ENCODE assay signal across 8 cellular contexts in the genomic region with DNA sequence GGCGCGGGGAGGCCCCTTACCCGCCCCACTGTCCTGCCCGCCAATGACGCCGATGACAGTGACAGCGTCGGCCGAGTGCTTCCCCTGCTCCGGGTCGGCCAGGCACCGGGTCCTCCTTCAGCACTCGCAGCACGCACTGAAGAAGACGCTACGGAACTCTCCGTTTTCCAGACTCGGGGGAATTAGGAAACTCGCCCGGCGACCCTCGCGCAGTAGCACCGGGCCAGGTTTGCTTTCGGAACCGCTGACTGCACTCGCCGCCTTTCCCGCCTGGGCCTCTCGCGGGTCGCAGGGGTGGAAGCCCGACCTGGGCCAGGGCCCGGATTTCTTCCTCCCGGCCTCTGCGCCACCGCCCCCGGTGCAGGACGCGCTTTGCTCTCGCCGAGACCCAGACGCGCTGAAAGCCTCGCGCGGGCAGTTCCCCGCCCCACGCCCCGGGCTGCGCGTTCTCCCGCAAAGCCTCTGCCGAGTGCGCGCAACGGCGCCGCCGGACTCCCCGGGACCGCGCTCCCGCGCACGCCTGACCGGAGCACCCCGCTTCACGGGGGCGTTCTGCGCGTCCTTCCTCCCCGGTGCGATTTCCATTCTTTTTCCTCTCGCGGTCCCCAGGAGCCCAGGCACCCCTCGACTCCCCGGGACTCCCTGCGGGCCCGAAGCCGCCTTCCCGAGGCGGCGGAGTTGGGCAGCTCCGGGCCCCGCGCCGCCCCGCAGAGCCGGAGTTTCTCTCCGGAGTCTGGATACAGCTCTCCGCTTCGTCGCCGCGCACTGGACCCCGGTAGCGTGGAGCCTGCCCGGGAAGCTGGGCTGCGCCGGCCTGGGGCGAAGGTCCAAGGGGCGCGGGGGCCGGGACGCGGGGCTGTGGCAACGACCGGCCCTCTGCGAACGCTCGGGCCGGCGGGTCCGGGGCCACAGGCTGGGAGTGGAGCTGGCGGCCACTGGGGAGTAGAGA. TPM values are rescaled to one million over a fixed set of nuclear protein-coding genes. Genes with fewer than 3 reads are reported as not detected.
DNase-seq lines count a peak whose midpoint lies in the region; ATAC-seq and TF ChIP-seq lines count a peak whose summit lies in the region.
"Not testable (repeated sequence)": the region's sequence is repeated elsewhere in the genome, so short reads cannot be mapped to it uniquely, and the experiment has no call there.

No MANE protein-coding gene starts in this region.

- 0 to 1% (median 1%) methylated on average over 19 to 116 of the region's 116 CpGs for WGBS in adrenal gland, 4 donors
- WGBS in mesenchymal stem cell = 0% methylated on average over 13 of the region's 116 CpGs
- under 1% methylated on average over 38 of the region's 116 CpGs for WGBS in smooth muscle cell (ENCODE audit: low lambda C conversion rate)

- ATAC-seq in GM19372 (IDR thresholded peaks at IDR 0.05; ENCODE audit: low read depth, unreplicated experiment) = peak; percentile 84
- ATAC-seq in HG03097 (IDR thresholded peaks at IDR 0.05; ENCODE audit: low FRiP score, unreplicated experiment) = peak; percentile 62

- not testable (repeated sequence) for H3F3A ChIP-seq in smooth muscle cell (ENCODE audit: low read depth)

- peak overlapping the region; percentile 79 for H3K4me2 ChIP-seq in mesenchymal stem cell (ENCODE audit: low read length, poor library complexity, severe bottlenecking)
- peak overlapping the region; percentile 86 for H3K4me2 ChIP-seq in smooth muscle cell

- CTCF ChIA-PET in BJ (lab: Yijun Ruan, JAX) = not testable (repeated sequence)

- H2BK15ac ChIP-seq in mesenchymal stem cell (ENCODE audit: low read depth, poor library complexity, severe bottlenecking) = not testable (repeated sequence)

- H3K27me3 Mint-ChIP-seq in T-helper 1 cell treated with Interleukin-12 subunit alpha and Interleukin-12 subunit beta and Interleukin-4 antibody, amounts not matched to agents 30 μg/mL and 1 μg/mL, for 36 hours (ENCODE audit: low read depth) = peaks cover 40% of the 10 kb centered on the region

- H3K4me1 ChIP-seq in adrenal gland (replicated peaks in 1 of 2); mesenchymal stem cell (ENCODE audit: control insufficient read depth, insufficient read depth, low read depth, low read length); smooth muscle cell (ENCODE audit: low read depth): not testable (repeated sequence)

- not testable (repeated sequence) for H3K9me3 ChIP-seq in adrenal gland (replicated peaks in 1 of 3); mesenchymal stem cell (ENCODE audit: control insufficient read depth, low read length); smooth muscle cell (replicated peaks; ENCODE audit: low read depth)

- not testable (repeated sequence) for H2BK5ac ChIP-seq in mesenchymal stem cell (ENCODE audit: low read depth, low read length, poor library complexity, severe bottlenecking)

- H3K4me3 Mint-ChIP-seq in T-helper 1 cell treated with Interleukin-12 subunit alpha and Interleukin-12 subunit beta and Interleukin-4 antibody, amounts not matched to agents 30 μg/mL and 1 μg/mL, for 36 hours = peak overlapping the region; percentile 71

- H3K36me3 Mint-ChIP-seq in T-helper 1 cell treated with Interleukin-12 subunit alpha and Interleukin-12 subunit beta and Interleukin-4 antibody, amounts not matched to agents 30 μg/mL and 1 μg/mL, for 36 hours (ENCODE audit: low read depth) = not testable (repeated sequence)

- H3K79me1 ChIP-seq in mesenchymal stem cell (replicated peaks; ENCODE audit: low read length, poor library complexity, severe bottlenecking) = not testable (repeated sequence)

- not testable (repeated sequence) for H4K20me1 ChIP-seq in smooth muscle cell (ENCODE audit: low read depth)

- TF ChIP-seq POLR2A in adrenal gland (IDR thresholded peaks at IDR 0.05) = not testable (repeated sequence)

- intact Hi-C loops in adrenal gland (cut with DNase I) = not testable (repeated sequence)

- H3K4ac ChIP-seq in mesenchymal stem cell (ENCODE audit: low read depth in 1 of 2, low read length in 2 of 2) = not testable (repeated sequence)

- not testable (repeated sequence) for H3K27ac ChIP-seq in adrenal gland; mesenchymal stem cell (ENCODE audit: low read length, poor library complexity, severe bottlenecking); smooth muscle cell (ENCODE audit: low read depth)

- not testable (repeated sequence) for H3K18ac ChIP-seq in mesenchymal stem cell (ENCODE audit: low read depth in 1 of 2, low read length in 2 of 2)

- H3K9ac ChIP-seq in mesenchymal stem cell (ENCODE audit: low read length); smooth muscle cell (ENCODE audit: low read depth): not testable (repeated sequence)

- H3K79me2 ChIP-seq in smooth muscle cell (ENCODE audit: low read depth) = not testable (repeated sequence)

- H3K4me3 ChIP-seq in BJ (ENCODE audit: low read depth, low read length) (peak overlapping the region; percentile 24), adrenal gland (peak overlapping the region in 1 of 4 donors; percentile 66), fibroblast of villous mesenchyme (ENCODE audit: low read depth, low read length) (peak overlapping the region; percentile 47), mesenchymal stem cell (ENCODE audit: insufficient read depth in 1 of 2, low read depth in 1 of 2, low read length in 2 of 2) (peak overlapping the region in 1 of 2 experiments; percentile 73), smooth muscle cell (peak overlapping the region; percentile 42)

- not testable (repeated sequence) for H3K9me3 Mint-ChIP-seq in T-helper 1 cell treated with Interleukin-12 subunit alpha and Interleukin-12 subunit beta and Interleukin-4 antibody, amounts not matched to agents 30 μg/mL and 1 μg/mL, for 36 hours

- not testable (repeated sequence) for H2AFZ ChIP-seq in mesenchymal stem cell (ENCODE audit: low read depth, low read length); smooth muscle cell (ENCODE audit: low read depth)

- H2BK120ac ChIP-seq in mesenchymal stem cell (ENCODE audit: low read depth, low read length) = not testable (repeated sequence)

- H4K91ac ChIP-seq in mesenchymal stem cell (ENCODE audit: low read length) = not testable (repeated sequence)

- H3K36me3 ChIP-seq in BJ (ENCODE audit: control insufficient read depth, insufficient read depth, low read length); adrenal gland (replicated peaks in 1 of 2); mesenchymal stem cell (ENCODE audit: control insufficient read depth in 1 of 2, insufficient read depth in 2 of 2, low read depth in 1 of 2, low read length in 2 of 2); smooth muscle cell (ENCODE audit: low read depth): not testable (repeated sequence)

- H2AK5ac ChIP-seq in mesenchymal stem cell (ENCODE audit: low read length, severe bottlenecking) = not testable (repeated sequence)

- POLR2A ChIA-PET in BJ (lab: Charles Lee) = not testable (repeated sequence)

- not testable (repeated sequence) for DNase-seq in BJ (ENCODE audit: low read depth); smooth muscle cell (lab: John Stamatoyannopoulos, UW; ENCODE audit: unreplicated experiment)
- DNase-seq in adrenal gland = peak in 4 of 7 donors; percentile 30 to 55 (median 44)
- DNase-seq in fibroblast of villous mesenchyme (ENCODE audit: low read depth) = peak; percentile 2
- peak; percentile 27 for DNase-seq in mesenchymal stem cell

- H3K27me3 ChIP-seq in BJ (ENCODE audit: control insufficient read depth, insufficient read depth, low read length) = peaks cover 11% of the 10 kb centered on the region
- H3K27me3 ChIP-seq in adrenal gland = not testable (repeated sequence)
- peaks cover 11 to 30% of the 10 kb centered on the region in 2 experiments for H3K27me3 ChIP-seq in mesenchymal stem cell (ENCODE audit: control insufficient read depth in 1 of 2, insufficient read depth in 1 of 2, low read length in 2 of 2)
- peaks cover 56% of the 10 kb centered on the region for H3K27me3 ChIP-seq in smooth muscle cell (ENCODE audit: low read depth)

- H3K27ac Mint-ChIP-seq in T-helper 1 cell treated with Interleukin-12 subunit alpha and Interleukin-12 subunit beta and Interleukin-4 antibody, amounts not matched to agents 30 μg/mL and 1 μg/mL, for 36 hours = peak overlapping the region; percentile 57

- H3K14ac ChIP-seq in mesenchymal stem cell (ENCODE audit: low read length in 2 of 2) = not testable (repeated sequence)

- not testable (repeated sequence) for H2BK12ac ChIP-seq in mesenchymal stem cell (ENCODE audit: low read length in 2 of 2)

- H4K8ac ChIP-seq in mesenchymal stem cell (ENCODE audit: low read length) = not testable (repeated sequence)

- H3K23ac ChIP-seq in mesenchymal stem cell (ENCODE audit: low read length in 2 of 2) = not testable (repeated sequence)

- TF ChIP-seq CTCF in BJ (IDR thresholded peaks at IDR 0.05; ENCODE audit: insufficient read depth, low read depth, low read length); adrenal gland (IDR thresholded peaks at IDR 0.05); fibroblast of villous mesenchyme (IDR thresholded peaks at IDR 0.05; ENCODE audit: insufficient read depth, low read depth, low read length); smooth muscle cell (IDR thresholded peaks at IDR 0.05; ENCODE audit: borderline replicate concordance, insufficient read depth, poor library complexity, severe bottlenecking): not testable (repeated sequence)

- H3K4me1 Mint-ChIP-seq in T-helper 1 cell treated with Interleukin-12 subunit alpha and Interleukin-12 subunit beta and Interleukin-4 antibody, amounts not matched to agents 30 μg/mL and 1 μg/mL, for 36 hours (ENCODE audit: low read depth) = peaks cover 16% of the 10 kb centered on the region

RNA-seq across cellular contexts. Expression of gene FOXD4L1, which starts 4.9 kb away (rescaled TPM):
- polyA plus RNA-seq in BJ (2011; rRNA removed) = 0.02 TPM in 1 of 2 replicates, not detected in the other
- polyA minus RNA-seq in BJ (2011; rRNA and poly(A)+ RNA removed) = 0.05 and 0.10 TPM in 2 replicates
- under 1 TPM in 5 of 8 donors, not detected in 3; 0.11 to 0.34 (median 0.28) TPM for total RNA-seq in adrenal gland
- polyA plus RNA-seq in adrenal gland = 1 to 10 TPM in 1 of 3 donors, under 1 TPM in 2; 0.07 to 5.0 (median 0.47) TPM
- under 0.01 TPM in 1 of 2 replicates, not detected in the other for total RNA-seq in fibroblast of villous mesenchyme
- polyA plus RNA-seq in mesenchymal stem cell (2013, experiment 1 of 2) = 0.01 TPM
- polyA plus RNA-seq in mesenchymal stem cell (2013, experiment 2 of 2) = not detected
- total RNA-seq in smooth muscle cell = not detected in 2 replicates
- not detected in 2 replicates for polyA plus RNA-seq in smooth muscle cell
